In the genomic region with DNA sequence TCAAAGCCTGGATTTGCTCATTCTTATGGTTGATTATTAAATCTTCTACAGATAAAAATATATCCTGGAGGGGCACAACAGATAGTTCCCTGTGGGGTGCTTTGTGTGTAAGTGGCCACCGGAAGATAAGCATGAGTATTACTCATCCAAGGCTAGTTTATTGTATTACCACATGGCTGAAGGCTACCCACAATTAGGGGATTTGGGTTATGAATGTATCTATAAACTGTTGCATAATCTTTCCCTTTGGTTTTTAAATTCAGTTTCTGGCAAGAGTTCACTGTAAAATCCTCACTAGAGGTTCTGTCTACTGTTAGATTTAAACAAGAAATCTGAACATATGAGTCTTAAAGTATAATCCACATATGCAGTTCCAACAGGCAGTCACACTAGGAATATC, we compare ENCODE assay signal across 30 cellular contexts. TPM values are rescaled to one million over a fixed set of nuclear protein-coding genes. Genes with fewer than 3 reads are reported as not detected.
DNase-seq lines count a peak whose midpoint lies in the region; ATAC-seq, FAIRE-seq and TF ChIP-seq lines count a peak whose summit lies in the region.
"Had no signal": no experiment of that assay in that cellular context is flagged by ENCODE, and none has a peak within 500 bp of the region (broad histone marks: within the 10 kb centered on the region; RNA-seq: fewer than 3 reads in every experiment).

No MANE protein-coding gene starts in this region.

- no peak for TF ChIP-seq CTCF in HepG2 (CRISPR knock-in tag; IDR thresholded peaks at IDR 0.05)
- no peak for TF ChIP-seq CTCF in right lobe of liver (IDR thresholded peaks at IDR 0.05)
- TF ChIP-seq CTCF in RWPE2 (IDR thresholded peaks at IDR 0.05; ENCODE audit: poor library complexity, severe bottlenecking), result no peak
- TF ChIP-seq CTCF in fibroblast of mammary gland (conservative IDR thresholded peaks at IDR 0.05; ENCODE audit: control insufficient read depth, insufficient read depth, low read depth, low read length), result no peak
- no peak for TF ChIP-seq CTCF in ascending aorta (IDR thresholded peaks at IDR 0.05)

- H3K27me3 Mint-ChIP-seq in natural killer cell treated with Interleukin-12 subunit alpha and Interleukin-12 subunit beta and Interleukin-15 and Interleukin-18, amount 100 ng/mL, for 72 hours, result peaks cover 0 to 3% of the 10 kb centered on the region in 2 donors
- H3K27me3 Mint-ChIP-seq: T-helper 17 cell had no signal

- DNase-seq in HepG2 (ENCODE audit: low spot score) (no peak), right lobe of liver (no peak), RWPE2 (ENCODE audit: low spot score) (no peak), fibroblast of mammary gland (ENCODE audit: low read depth) (peak; percentile 8), ascending aorta (ENCODE audit: low spot score in 2 of 2) (no peak), NCI-H748 treated with DMSO at 0.1 percent for 48 hours (lab: John Stamatoyannopoulos, UW) (no peak), Karpas-422 (no peak)
- DNase-seq in natural killer cell treated with Interleukin-12 subunit alpha and Interleukin-12 subunit beta and Interleukin-15 and Interleukin-18, amount 100 ng/mL, for 72 hours (ENCODE audit: low spot score), result no peak
- DNase-seq: activated CD4-positive, alpha-beta T cell treated with anti-CD3 and anti-CD28 coated beads, Interleukin-2, amount 50 U/mL, for 4 hours; activated naive CD4-positive, alpha-beta T cell; activated T-cell treated with anti-CD3 and anti-CD28 coated beads, Interleukin-2, amount 50 U/mL, for 72 hours; EL; left lung; mesenchymal stem cell; NCI-H1417; NCI-H2029 treated with DMSO at 0.1 percent for 48 hours; stimulated activated CD4-positive, alpha-beta T cell treated with anti-CD3 and anti-CD28 coated beads, Interleukin-2, amount 100 ng/mL, for 48 hours; T-helper 17 cell; thyroid gland had no signal

- no peaks in the 10 kb centered on the region for H3K9me3 Mint-ChIP-seq in natural killer cell treated with Interleukin-12 subunit alpha and Interleukin-12 subunit beta and Interleukin-15 and Interleukin-18, amount 100 ng/mL, for 72 hours
- H3K9me3 Mint-ChIP-seq: activated T-cell treated with anti-CD3 and anti-CD28 coated beads, Interleukin-2, amount 50 U/mL, for 72 hours; brain; GM23338; neural progenitor cell had no signal

- POLR2A ChIA-PET in HepG2 (lab: Yijun Ruan, JAX), result no interaction called here

- H3K79me2 ChIP-seq in HepG2 (ENCODE audit: insufficient read depth, low read length) (no peaks in the 10 kb centered on the region), Karpas-422 (ENCODE audit: low read length) (no peaks in the 10 kb centered on the region)

- TF ChIP-seq POLR2A in HepG2 (IDR thresholded peaks at IDR 0.05; ENCODE audit: insufficient read depth in 1 of 2, low read depth in 2 of 2, low read length in 2 of 2), result no peak
- no peak for TF ChIP-seq POLR2A in right lobe of liver (IDR thresholded peaks at IDR 0.05)

- FAIRE-seq in HepG2 (lab: Jason Lieb, UNC), result no peak
- FAIRE-seq: GM18507, GM19239 had no signal

- no TSS peak for BruUV-seq in HepG2 (replicated peaks; lab: Mats Ljungman, UMichigan)

- TF ChIP-seq EP300 in HepG2 (IDR thresholded peaks at IDR 0.05; ENCODE audit: low read depth in 2 of 2, low read length in 2 of 2) (no peak), HepG2 (CRISPR knock-in tag; IDR thresholded peaks at IDR 0.05; ENCODE audit: borderline replicate concordance) (no peak)

- no peak overlapping the region for H3K4me2 ChIP-seq in HepG2 (ENCODE audit: low read depth, low read length)
- no peak overlapping the region for H3K4me2 ChIP-seq in Karpas-422 (ENCODE audit: low read depth, low read length, poor library complexity, severe bottlenecking)
- H3K4me2 ChIP-seq: GM23338, neural progenitor cell had no signal

- H3K27ac Mint-ChIP-seq in natural killer cell treated with Interleukin-12 subunit alpha and Interleukin-12 subunit beta and Interleukin-15 and Interleukin-18, amount 100 ng/mL, for 72 hours, result no peak overlapping the region
- H3K27ac Mint-ChIP-seq: activated T-cell treated with anti-CD3 and anti-CD28 coated beads, Interleukin-2, amount 50 U/mL, for 72 hours; brain; GM23338; neural progenitor cell; T-helper 17 cell had no signal

- 23% methylated on average over 1 of the region's 1 CpG for WGBS in HepG2 (ENCODE audit: low lambda C conversion rate)
- 41% methylated on average over 1 of the region's 1 CpG for WGBS in right lobe of liver (ENCODE audit: insufficient coverage, low coverage, low lambda C conversion rate, missing lambda C conversion rate)

- H3K4me3 ChIP-seq in HepG2 (replicated peaks in 1 of 3; ENCODE audit: insufficient read depth in 1 of 3, low read depth in 2 of 3, low read length in 3 of 3) (no peak overlapping the region), right lobe of liver (no peak overlapping the region), RWPE2 (ENCODE audit: severe bottlenecking) (no peak overlapping the region), fibroblast of mammary gland (ENCODE audit: control insufficient read depth, low read depth, low read length) (no peak overlapping the region), ascending aorta (no peak overlapping the region), Karpas-422 (ENCODE audit: low read length) (no peak overlapping the region)
- H3K4me3 ChIP-seq: GM23338, left lung, neural progenitor cell, thyroid gland, vagina had no signal

- H3K9me3 ChIP-seq in HepG2 (ENCODE audit: low read length) (no peaks in the 10 kb centered on the region), right lobe of liver (no peaks in the 10 kb centered on the region), RWPE2 (ENCODE audit: severe bottlenecking) (no peaks in the 10 kb centered on the region), ascending aorta (no peaks in the 10 kb centered on the region), Karpas-422 (ENCODE audit: low read length) (no peaks in the 10 kb centered on the region)
- H3K9me3 ChIP-seq: left lung, thyroid gland, vagina had no signal

- no peak for TF ChIP-seq RAD21 in HepG2 (CRISPR knock-in tag; IDR thresholded peaks at IDR 0.05)

- CTCF ChIA-PET in HepG2 (lab: Yijun Ruan, JAX; ENCODE audit: low intra/inter-chr PET ratio, low total read pairs), result no interaction called here

- ATAC-seq in HepG2, result no peak
- ATAC-seq in right lobe of liver, result no peak
- peak; percentile 72 for ATAC-seq in RWPE2 (ENCODE audit: low read depth)
- ATAC-seq in natural killer cell treated with Interleukin-12 subunit alpha and Interleukin-12 subunit beta and Interleukin-15 and Interleukin-18, amount 100 ng/mL, for 72 hours, result no peak
- ATAC-seq: activated T-cell treated with anti-CD3 and anti-CD28 coated beads, Interleukin-2, amount 50 U/mL, for 72 hours; GM23338; left lung; SK-N-SH treated with all-trans-retinoic acid at 6 μM for 48 hours; T-helper 17 cell had no signal

- no peaks in the 10 kb centered on the region for H3K36me3 ChIP-seq in HepG2 (replicated peaks in 1 of 2; ENCODE audit: control insufficient read depth in 1 of 2, insufficient read depth in 2 of 2, low read length in 2 of 2)
- no peaks in the 10 kb centered on the region for H3K36me3 ChIP-seq in right lobe of liver
- H3K36me3 ChIP-seq in RWPE2 (ENCODE audit: low read depth), result no peaks in the 10 kb centered on the region
- no peaks in the 10 kb centered on the region for H3K36me3 ChIP-seq in ascending aorta
- no peaks in the 10 kb centered on the region for H3K36me3 ChIP-seq in Karpas-422 (ENCODE audit: insufficient read depth, low read length)
- H3K36me3 ChIP-seq: left lung, neural progenitor cell, thyroid gland, vagina had no signal

- H3K27me3 ChIP-seq in HepG2 (ENCODE audit: control insufficient read depth in 1 of 2, insufficient read depth in 2 of 2, low read length in 2 of 2), result peaks cover 0 to 4% of the 10 kb centered on the region in 2 experiments; a peak in 1 of 5 replicates
- H3K27me3 ChIP-seq in right lobe of liver, result no peaks in the 10 kb centered on the region
- no peaks in the 10 kb centered on the region for H3K27me3 ChIP-seq in RWPE2 (ENCODE audit: insufficient read depth, poor library complexity, severe bottlenecking)
- no peaks in the 10 kb centered on the region for H3K27me3 ChIP-seq in ascending aorta
- no peaks in the 10 kb centered on the region for H3K27me3 ChIP-seq in Karpas-422 (ENCODE audit: low read length)
- H3K27me3 ChIP-seq: left lung, neural progenitor cell, thyroid gland, vagina had no signal

- H3K4me1 ChIP-seq in HepG2 (ENCODE audit: insufficient read depth, low read length) (peaks cover 10% of the 10 kb centered on the region; the same call in 1 of the 2 replicates), right lobe of liver (no peaks in the 10 kb centered on the region), RWPE2 (ENCODE audit: insufficient read depth, poor library complexity, severe bottlenecking) (peaks cover 2% of the 10 kb centered on the region), ascending aorta (no peaks in the 10 kb centered on the region), Karpas-422 (ENCODE audit: low read length) (peaks cover 10% of the 10 kb centered on the region)
- H3K4me1 ChIP-seq: left lung, thyroid gland, vagina had no signal

- intact Hi-C loops in HepG2 (cut with micrococcal nuclease; ENCODE audit: unreplicated experiment), result no loop called here
- intact Hi-C loops in right lobe of liver (cut with DNase I), result no loop called here
- intact Hi-C loops in ascending aorta (cut with DNase I), result no loop called here

- no peaks in the 10 kb centered on the region for H3K9me2 ChIP-seq in Karpas-422 (replicated peaks; ENCODE audit: insufficient read depth, low read length)

- no peaks in the 10 kb centered on the region for H3K36me3 Mint-ChIP-seq in natural killer cell treated with Interleukin-12 subunit alpha and Interleukin-12 subunit beta and Interleukin-15 and Interleukin-18, amount 100 ng/mL, for 72 hours
- H3K36me3 Mint-ChIP-seq: brain, neural progenitor cell had no signal

- in situ Hi-C loops in HepG2 (cut with HindIII; ENCODE audit: extremely low pct_ligation_motif_present, low pct_unique_long_range_greater_than_20kb), result no loop called here

- H2AFZ ChIP-seq in HepG2 (ENCODE audit: low read length) (no peak overlapping the region), Karpas-422 (ENCODE audit: low read length) (no peak overlapping the region)
- H2AFZ ChIP-seq: GM23338, neural progenitor cell had no signal

- H3K9ac ChIP-seq in HepG2 (ENCODE audit: insufficient read depth, low read depth, low read length), result no peak overlapping the region
- no peak overlapping the region for H3K9ac ChIP-seq in Karpas-422 (ENCODE audit: low read length)
- H3K9ac ChIP-seq: neural progenitor cell had no signal

- no peak overlapping the region for H3K4me3 Mint-ChIP-seq in natural killer cell treated with Interleukin-12 subunit alpha and Interleukin-12 subunit beta and Interleukin-15 and Interleukin-18, amount 100 ng/mL, for 72 hours
- H3K4me3 Mint-ChIP-seq: activated T-cell treated with anti-CD3 and anti-CD28 coated beads, Interleukin-2, amount 50 U/mL, for 72 hours; brain; GM23338; neural progenitor cell; T-helper 17 cell had no signal

- H4K20me1 ChIP-seq in HepG2 (ENCODE audit: insufficient read depth, low read length) (no peaks in the 10 kb centered on the region), Karpas-422 (ENCODE audit: insufficient read depth, low read depth, low read length) (no peaks in the 10 kb centered on the region)

- no peaks in the 10 kb centered on the region for H3K4me1 Mint-ChIP-seq in natural killer cell treated with Interleukin-12 subunit alpha and Interleukin-12 subunit beta and Interleukin-15 and Interleukin-18, amount 100 ng/mL, for 72 hours (ENCODE audit: low read depth in 2 of 2)
- H3K4me1 Mint-ChIP-seq: brain, neural progenitor cell, T-helper 17 cell had no signal

- no peak overlapping the region for H3K27ac ChIP-seq in HepG2 (ENCODE audit: extremely low read length, insufficient read depth, low read length)
- H3K27ac ChIP-seq in right lobe of liver, result no peak overlapping the region
- no peak overlapping the region for H3K27ac ChIP-seq in RWPE2 (ENCODE audit: poor library complexity, severe bottlenecking)
- H3K27ac ChIP-seq in ascending aorta, result no peak overlapping the region
- no peak overlapping the region for H3K27ac ChIP-seq in Karpas-422 (ENCODE audit: low read length)
- H3K27ac ChIP-seq: left lung, neural progenitor cell, RWPE1, thyroid gland, vagina had no signal

RNA-seq across cellular contexts. Expression of gene CST9, which starts 8.9 kb away (rescaled TPM):
- total RNA-seq in HepG2 (2016; rRNA removed; fragmentation: Illumina TruSeq; extraction: Trizol), result 0.07 TPM in 1 of 2 replicates, not detected in the other
- not detected in 2 replicates for total RNA-seq in HepG2 (2016; cell fraction: cytosol; rRNA removed; fragmentation: Illumina TruSeq; extraction: Trizol; ENCODE audit: low read depth)
- total RNA-seq in HepG2 (2016; cell fraction: insoluble cytoplasmic fraction; rRNA removed; fragmentation: Illumina TruSeq; extraction: Trizol), result not detected in 2 replicates
- total RNA-seq in HepG2 (2016; cell fraction: membrane; rRNA removed; fragmentation: Illumina TruSeq; extraction: Trizol), result not detected in 2 replicates
- not detected in 2 replicates for total RNA-seq in HepG2 (2016; cell fraction: nucleus; rRNA removed; fragmentation: Illumina TruSeq; extraction: Trizol)
- not detected in 2 replicates for polyA plus RNA-seq in HepG2 (2011; rRNA removed)
- polyA plus RNA-seq in HepG2 (2011; cell fraction: cytosol; rRNA removed), result not detected in 2 replicates
- polyA plus RNA-seq in HepG2 (2011; cell fraction: nucleus; rRNA removed), result not detected in 2 replicates
- not detected in 2 replicates for polyA plus RNA-seq in HepG2 (2012)
- polyA plus RNA-seq in HepG2 (2016; cell fraction: cytosol; fragmentation: Illumina TruSeq; extraction: Trizol; ENCODE audit: low read depth), result not detected in 2 replicates
- polyA plus RNA-seq in HepG2 (2016; cell fraction: insoluble cytoplasmic fraction; fragmentation: Illumina TruSeq; extraction: Trizol; ENCODE audit: low read depth), result not detected in 2 replicates
- polyA plus RNA-seq in HepG2 (2016; cell fraction: membrane; fragmentation: Illumina TruSeq; extraction: Trizol; ENCODE audit: low read depth), result not detected in 2 replicates
- not detected in 2 replicates for polyA plus RNA-seq in HepG2 (2016; cell fraction: nucleus; fragmentation: Illumina TruSeq; extraction: Trizol; ENCODE audit: insufficient read depth, low read depth)
- polyA minus RNA-seq in HepG2 (2011; rRNA and poly(A)+ RNA removed; ENCODE audit: low replicate concordance), result not detected in 2 replicates
- not detected in 2 replicates for polyA minus RNA-seq in HepG2 (2011; cell fraction: cytosol; rRNA and poly(A)+ RNA removed)
- 0.25 TPM in 1 of 2 replicates, not detected in the other for polyA minus RNA-seq in HepG2 (2011; cell fraction: nucleus; rRNA and poly(A)+ RNA removed)
- not detected for total RNA-seq in right lobe of liver
- not detected for total RNA-seq in natural killer cell treated with Interleukin-12 subunit alpha and Interleukin-12 subunit beta and Interleukin-15 and Interleukin-18, amount 100 ng/mL, for 72 hours
- not detected for total RNA-seq in ascending aorta
- total RNA-seq in Karpas-422 (2014; rRNA removed; shearing (Covaris generic); ENCODE audit: low replicate concordance), result not detected in 2 replicates
- total RNA-seq: activated T-cell treated with anti-CD3 and anti-CD28 coated beads, Interleukin-2, amount 50 U/mL, for 72 hours; chondrocyte; GM23338; left lung; T-helper 17 cell; thyroid gland; vagina had no signal
- polyA plus RNA-seq: adipose tissue, BJ, GM23338 had no signal

RNA-seq across cellular contexts. Expression of gene CST9L, which starts 28.6 kb away (rescaled TPM):
- 0.15 TPM in 1 of 2 replicates, not detected in the other for total RNA-seq in HepG2 (2016; rRNA removed; fragmentation: Illumina TruSeq; extraction: Trizol)
- not detected in 2 replicates for total RNA-seq in HepG2 (2016; cell fraction: cytosol; rRNA removed; fragmentation: Illumina TruSeq; extraction: Trizol; ENCODE audit: low read depth)
- not detected in 2 replicates for total RNA-seq in HepG2 (2016; cell fraction: insoluble cytoplasmic fraction; rRNA removed; fragmentation: Illumina TruSeq; extraction: Trizol)
- not detected in 2 replicates for total RNA-seq in HepG2 (2016; cell fraction: membrane; rRNA removed; fragmentation: Illumina TruSeq; extraction: Trizol)
- not detected in 2 replicates for total RNA-seq in HepG2 (2016; cell fraction: nucleus; rRNA removed; fragmentation: Illumina TruSeq; extraction: Trizol)
- polyA plus RNA-seq in HepG2 (2011; rRNA removed), result not detected in 2 replicates
- not detected in 2 replicates for polyA plus RNA-seq in HepG2 (2011; cell fraction: cytosol; rRNA removed)
- polyA plus RNA-seq in HepG2 (2011; cell fraction: nucleus; rRNA removed), result not detected in 2 replicates
- polyA plus RNA-seq in HepG2 (2012), result not detected in 2 replicates
- polyA plus RNA-seq in HepG2 (2016; cell fraction: cytosol; fragmentation: Illumina TruSeq; extraction: Trizol; ENCODE audit: low read depth), result not detected in 2 replicates
- polyA plus RNA-seq in HepG2 (2016; cell fraction: insoluble cytoplasmic fraction; fragmentation: Illumina TruSeq; extraction: Trizol; ENCODE audit: low read depth), result not detected in 2 replicates
- not detected in 2 replicates for polyA plus RNA-seq in HepG2 (2016; cell fraction: membrane; fragmentation: Illumina TruSeq; extraction: Trizol; ENCODE audit: low read depth)
- polyA plus RNA-seq in HepG2 (2016; cell fraction: nucleus; fragmentation: Illumina TruSeq; extraction: Trizol; ENCODE audit: insufficient read depth, low read depth), result not detected in 2 replicates
- not detected in 2 replicates for polyA minus RNA-seq in HepG2 (2011; rRNA and poly(A)+ RNA removed; ENCODE audit: low replicate concordance)
- not detected in 2 replicates for polyA minus RNA-seq in HepG2 (2011; cell fraction: cytosol; rRNA and poly(A)+ RNA removed)
- polyA minus RNA-seq in HepG2 (2011; cell fraction: nucleus; rRNA and poly(A)+ RNA removed), result not detected in 2 replicates
- total RNA-seq in right lobe of liver, result not detected
- not detected for total RNA-seq in natural killer cell treated with Interleukin-12 subunit alpha and Interleukin-12 subunit beta and Interleukin-15 and Interleukin-18, amount 100 ng/mL, for 72 hours
- total RNA-seq in ascending aorta, result not detected
- not detected in 2 replicates for total RNA-seq in Karpas-422 (2014; rRNA removed; shearing (Covaris generic); ENCODE audit: low replicate concordance)
- total RNA-seq: activated T-cell treated with anti-CD3 and anti-CD28 coated beads, Interleukin-2, amount 50 U/mL, for 72 hours; chondrocyte; GM23338; left lung; T-helper 17 cell; vagina had no signal
- polyA plus RNA-seq: adipose tissue, BJ, GM23338 had no signal

RNA-seq across cellular contexts. Expression of gene CST3, which starts 40.9 kb away (rescaled TPM):
- total RNA-seq in HepG2 (2016; rRNA removed; fragmentation: Illumina TruSeq; extraction: Trizol) (300 and 690 TPM in 2 replicates), right lobe of liver (1,000 to 10,000 TPM in 1 of 6 experiments, 100 to 1,000 TPM in 5; 504 to 1,394 (median 638) TPM), ascending aorta (2,609 TPM)
- 306 and 400 TPM in 2 replicates for total RNA-seq in HepG2 (2016; cell fraction: cytosol; rRNA removed; fragmentation: Illumina TruSeq; extraction: Trizol; ENCODE audit: low read depth)
- total RNA-seq in HepG2 (2016; cell fraction: insoluble cytoplasmic fraction; rRNA removed; fragmentation: Illumina TruSeq; extraction: Trizol), result 277 and 657 TPM in 2 replicates
- total RNA-seq in HepG2 (2016; cell fraction: membrane; rRNA removed; fragmentation: Illumina TruSeq; extraction: Trizol), result 267 and 341 TPM in 2 replicates
- total RNA-seq in HepG2 (2016; cell fraction: nucleus; rRNA removed; fragmentation: Illumina TruSeq; extraction: Trizol), result 478 and 575 TPM in 2 replicates
- 1,005 and 1,077 TPM in 2 replicates for polyA plus RNA-seq in HepG2 (2011; rRNA removed)
- polyA plus RNA-seq in HepG2 (2011; cell fraction: cytosol; rRNA removed), result 827 and 1,616 TPM in 2 replicates
- polyA plus RNA-seq in HepG2 (2011; cell fraction: nucleus; rRNA removed), result 530 and 563 TPM in 2 replicates
- polyA plus RNA-seq in HepG2 (2012), result 560 and 584 TPM in 2 replicates
- 569 and 650 TPM in 2 replicates for polyA plus RNA-seq in HepG2 (2016; cell fraction: cytosol; fragmentation: Illumina TruSeq; extraction: Trizol; ENCODE audit: low read depth)
- polyA plus RNA-seq in HepG2 (2016; cell fraction: insoluble cytoplasmic fraction; fragmentation: Illumina TruSeq; extraction: Trizol; ENCODE audit: low read depth), result 435 and 510 TPM in 2 replicates
- 388 and 429 TPM in 2 replicates for polyA plus RNA-seq in HepG2 (2016; cell fraction: membrane; fragmentation: Illumina TruSeq; extraction: Trizol; ENCODE audit: low read depth)
- polyA plus RNA-seq in HepG2 (2016; cell fraction: nucleus; fragmentation: Illumina TruSeq; extraction: Trizol; ENCODE audit: insufficient read depth, low read depth), result 1,429 and 1,592 TPM in 2 replicates
- polyA minus RNA-seq in HepG2 (2011; rRNA and poly(A)+ RNA removed; ENCODE audit: low replicate concordance), result 60.4 and 1,528 TPM in 2 replicates
- polyA minus RNA-seq in HepG2 (2011; cell fraction: cytosol; rRNA and poly(A)+ RNA removed), result 688 and 730 TPM in 2 replicates
- 130 and 153 TPM in 2 replicates for polyA minus RNA-seq in HepG2 (2011; cell fraction: nucleus; rRNA and poly(A)+ RNA removed)
- total RNA-seq in natural killer cell treated with Interleukin-12 subunit alpha and Interleukin-12 subunit beta and Interleukin-15 and Interleukin-18, amount 100 ng/mL, for 72 hours, result 10 to 100 TPM in 1 of 2 donors, 1 to 10 TPM in 1; 5.4 to 16.6 TPM
- total RNA-seq in Karpas-422 (2014; rRNA removed; shearing (Covaris generic); ENCODE audit: low replicate concordance), result not detected in 2 replicates

Comparison
In these comparisons a context has a peak if more than half of its experiments do, and no peak if none do; other contexts are left out.
1. RNA of gene CST3, which starts 40.9 kb away (total RNA-seq): 2,609 TPM in ascending aorta (single experiment), 267 to 690 TPM in HepG2 and 504 to 1,394 TPM in right lobe of liver; 5.4 to 16.6 TPM in natural killer cell treated with Interleukin-12 subunit alpha and Interleukin-12 subunit beta and Interleukin-15 and Interleukin-18, amount 100 ng/mL, for 72 hours and not detected in Karpas-422; every median in the first group is over 10 times any median in the second.